Comparison of ENCODE assay signal across 2 cellular contexts in genomic region chr4:139245590-139245989, GRCh38.
TF ChIP-seq lines count a peak whose summit lies in the region.

No MANE protein-coding gene starts in this region.

TF ChIP-seq in SK-N-SH, 30 proteins besides CTCF, POLR2A, EP300 and RAD21 (continues in another document):
- TF ChIP-seq REST (IDR thresholded peaks at IDR 0.05; ENCODE audit: low read depth, low read length) (no peak), IRF3 (IDR thresholded peaks at IDR 0.05; ENCODE audit: low read depth, low read length) (no peak), MXI1 (IDR thresholded peaks at IDR 0.05; ENCODE audit: low read depth, low read length) (no peak), RXRA (IDR thresholded peaks at IDR 0.05; ENCODE audit: borderline replicate concordance, low read depth) (0 out of 2 replicates have a peak, but pooled peaks have one; percentile 28), NFIC (IDR thresholded peaks at IDR 0.05; ENCODE audit: borderline replicate concordance) (peak; percentile 57; the same call in 1 of the 2 replicates), GABPA (IDR thresholded peaks at IDR 0.05; ENCODE audit: low read depth) (no peak), TAF1 (IDR thresholded peaks at IDR 0.05; ENCODE audit: borderline replicate concordance, low read depth, low read length) (no peak), TEAD4 (IDR thresholded peaks at IDR 0.05; ENCODE audit: borderline replicate concordance, insufficient read depth) (peak; percentile 60), JUND (IDR thresholded peaks at IDR 0.05) (peak; percentile 38), CHD2 (IDR thresholded peaks at IDR 0.05; ENCODE audit: low read length, partially characterized antibody) (no peak), FOXJ3 (CRISPR knock-in tag; IDR thresholded peaks at IDR 0.05) (no peak), TCF12 (IDR thresholded peaks at IDR 0.05) (peak; percentile 60), ELF1 (IDR thresholded peaks at IDR 0.05) (no peak), FOXM1 (IDR thresholded peaks at IDR 0.05; ENCODE audit: low read depth) (no peak), FOSL2 (IDR thresholded peaks at IDR 0.05; ENCODE audit: borderline replicate concordance, low read depth) (peak; percentile 46; the same call in 1 of the 2 replicates), SIN3A (IDR thresholded peaks at IDR 0.05; ENCODE audit: borderline replicate concordance, low read depth, low read length) (no peak), GATA2 (CRISPR knock-in tag; IDR thresholded peaks at IDR 0.05) (no peak), SMC3 (IDR thresholded peaks at IDR 0.05; ENCODE audit: low read depth, low read length) (no peak), RCOR1 (IDR thresholded peaks at IDR 0.05; ENCODE audit: low read length) (no peak), YY1 (IDR thresholded peaks at IDR 0.05; ENCODE audit: low read depth) (no peak), EZH2phosphoT487 (IDR thresholded peaks at IDR 0.05; ENCODE audit: borderline replicate concordance, low read depth) (no peak), RFX5 (IDR thresholded peaks at IDR 0.05; ENCODE audit: low read length) (no peak), MEF2A (IDR thresholded peaks at IDR 0.05; ENCODE audit: borderline replicate concordance, low read depth) (no peak), POLR2AphosphoS5 (IDR thresholded peaks at IDR 0.05; ENCODE audit: low read depth, low read length) (no peak)
- TF ChIP-seq, protein P1, sequence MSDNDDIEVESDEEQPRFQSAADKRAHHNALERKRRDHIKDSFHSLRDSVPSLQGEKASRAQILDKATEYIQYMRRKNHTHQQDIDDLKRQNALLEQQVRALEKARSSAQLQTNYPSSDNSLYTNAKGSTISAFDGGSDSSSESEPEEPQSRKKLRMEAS (IDR thresholded peaks at IDR 0.05; ENCODE audit: low read depth) = no peak
- TF ChIP-seq, protein P2, sequence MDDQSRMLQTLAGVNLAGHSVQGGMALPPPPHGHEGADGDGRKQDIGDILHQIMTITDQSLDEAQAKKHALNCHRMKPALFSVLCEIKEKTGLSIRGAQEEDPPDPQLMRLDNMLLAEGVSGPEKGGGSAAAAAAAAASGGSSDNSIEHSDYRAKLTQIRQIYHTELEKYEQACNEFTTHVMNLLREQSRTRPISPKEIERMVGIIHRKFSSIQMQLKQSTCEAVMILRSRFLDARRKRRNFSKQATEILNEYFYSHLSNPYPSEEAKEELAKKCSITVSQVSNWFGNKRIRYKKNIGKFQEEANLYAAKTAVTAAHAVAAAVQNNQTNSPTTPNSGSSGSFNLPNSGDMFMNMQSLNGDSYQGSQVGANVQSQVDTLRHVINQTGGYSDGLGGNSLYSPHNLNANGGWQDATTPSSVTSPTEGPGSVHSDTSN (IDR thresholded peaks at IDR 0.05) = no peak
- TF ChIP-seq, protein P3, sequence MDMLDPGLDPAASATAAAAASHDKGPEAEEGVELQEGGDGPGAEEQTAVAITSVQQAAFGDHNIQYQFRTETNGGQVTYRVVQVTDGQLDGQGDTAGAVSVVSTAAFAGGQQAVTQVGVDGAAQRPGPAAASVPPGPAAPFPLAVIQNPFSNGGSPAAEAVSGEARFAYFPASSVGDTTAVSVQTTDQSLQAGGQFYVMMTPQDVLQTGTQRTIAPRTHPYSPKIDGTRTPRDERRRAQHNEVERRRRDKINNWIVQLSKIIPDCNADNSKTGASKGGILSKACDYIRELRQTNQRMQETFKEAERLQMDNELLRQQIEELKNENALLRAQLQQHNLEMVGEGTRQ (IDR thresholded peaks at IDR 0.05; ENCODE audit: borderline replicate concordance, low read depth, low read length) = no peak
- TF ChIP-seq, protein P4, sequence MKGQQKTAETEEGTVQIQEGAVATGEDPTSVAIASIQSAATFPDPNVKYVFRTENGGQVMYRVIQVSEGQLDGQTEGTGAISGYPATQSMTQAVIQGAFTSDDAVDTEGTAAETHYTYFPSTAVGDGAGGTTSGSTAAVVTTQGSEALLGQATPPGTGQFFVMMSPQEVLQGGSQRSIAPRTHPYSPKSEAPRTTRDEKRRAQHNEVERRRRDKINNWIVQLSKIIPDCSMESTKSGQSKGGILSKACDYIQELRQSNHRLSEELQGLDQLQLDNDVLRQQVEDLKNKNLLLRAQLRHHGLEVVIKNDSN (IDR thresholded peaks at IDR 0.05; ENCODE audit: borderline replicate concordance, low read depth) = no peak

TF ChIP-seq in SK-N-SH treated with all-trans-retinoic acid at 6 μM for 48 hours, 23 proteins besides CTCF, POLR2A, EP300 and RAD21 (continued from another document):
- TF ChIP-seq POU6F1 (CRISPR knock-in tag; IDR thresholded peaks at IDR 0.05; ENCODE audit: borderline replicate concordance, low read depth) (no peak), ZNF70 (CRISPR knock-in tag; IDR thresholded peaks at IDR 0.05) (no peak), ZNF565 (CRISPR knock-in tag; conservative IDR thresholded peaks at IDR 0.05; ENCODE audit: low read depth) (no peak), ZFP30 (CRISPR knock-in tag; IDR thresholded peaks at IDR 0.05) (no peak), ESRRG (CRISPR knock-in tag; IDR thresholded peaks at IDR 0.05) (no peak), ARNTL (CRISPR knock-in tag; IDR thresholded peaks at IDR 0.05; ENCODE audit: borderline replicate concordance, low read depth) (no peak), ZC3H10 (CRISPR knock-in tag; IDR thresholded peaks at IDR 0.05) (no peak), TSHZ2 (CRISPR knock-in tag; IDR thresholded peaks at IDR 0.05) (no peak), ZFP3 (CRISPR knock-in tag; IDR thresholded peaks at IDR 0.05) (no peak), OSR1 (CRISPR knock-in tag; IDR thresholded peaks at IDR 0.05) (no peak)
- TF ChIP-seq, protein P5, sequence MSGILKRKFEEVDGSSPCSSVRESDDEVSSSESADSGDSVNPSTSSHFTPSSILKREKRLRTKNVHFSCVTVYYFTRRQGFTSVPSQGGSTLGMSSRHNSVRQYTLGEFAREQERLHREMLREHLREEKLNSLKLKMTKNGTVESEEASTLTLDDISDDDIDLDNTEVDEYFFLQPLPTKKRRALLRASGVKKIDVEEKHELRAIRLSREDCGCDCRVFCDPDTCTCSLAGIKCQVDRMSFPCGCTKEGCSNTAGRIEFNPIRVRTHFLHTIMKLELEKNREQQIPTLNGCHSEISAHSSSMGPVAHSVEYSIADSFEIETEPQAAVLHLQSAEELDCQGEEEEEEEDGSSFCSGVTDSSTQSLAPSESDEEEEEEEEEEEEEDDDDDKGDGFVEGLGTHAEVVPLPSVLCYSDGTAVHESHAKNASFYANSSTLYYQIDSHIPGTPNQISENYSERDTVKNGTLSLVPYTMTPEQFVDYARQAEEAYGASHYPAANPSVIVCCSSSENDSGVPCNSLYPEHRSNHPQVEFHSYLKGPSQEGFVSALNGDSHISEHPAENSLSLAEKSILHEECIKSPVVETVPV (CRISPR knock-in tag; IDR thresholded peaks at IDR 0.05) = no peak
